Comparison of ENCODE assay signal across 1 cellular context in the genomic region with DNA sequence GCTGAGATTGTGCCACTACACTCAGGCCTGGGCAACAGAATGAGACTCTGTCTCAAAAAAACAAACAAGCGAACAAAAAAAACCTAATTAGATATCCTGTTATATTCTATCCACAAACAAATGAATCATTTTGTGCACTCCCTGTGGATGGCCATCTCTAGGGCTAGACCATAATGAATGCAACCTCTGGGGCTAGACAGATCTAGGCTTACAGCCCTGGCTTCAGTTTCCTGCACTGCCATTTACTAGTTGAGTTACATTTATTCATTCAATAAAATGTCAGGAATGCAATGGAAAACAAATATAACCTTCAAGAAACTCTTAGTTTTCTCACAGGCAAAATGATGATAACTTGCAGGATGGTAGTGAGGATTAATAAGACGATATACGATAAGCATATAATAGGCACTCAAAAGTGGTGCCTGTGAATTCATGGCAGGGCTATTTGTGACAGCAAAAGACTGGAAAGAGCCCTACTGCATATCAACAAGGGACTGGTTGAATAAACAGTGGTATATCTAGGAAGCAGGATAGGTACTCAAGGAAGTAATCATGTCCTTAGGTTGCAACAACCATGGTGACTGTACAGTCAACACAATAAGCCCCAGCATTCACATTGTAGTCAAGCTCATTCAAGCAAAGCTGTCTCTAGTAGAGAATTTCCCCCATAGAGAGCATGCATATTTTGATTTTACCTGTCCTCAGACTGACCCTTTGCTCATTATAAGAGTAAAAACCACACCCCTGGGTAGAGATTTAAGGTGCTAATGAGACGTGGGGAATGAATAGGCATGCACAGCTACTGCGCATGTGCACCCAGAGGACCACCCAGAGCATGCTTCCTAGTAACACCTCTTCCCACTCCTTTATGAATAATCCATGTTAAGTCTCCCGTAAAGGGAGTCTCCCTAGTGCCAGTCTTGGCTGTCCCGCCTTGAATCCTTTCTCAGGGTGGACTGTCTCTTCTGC.
TF ChIP-seq lines count a peak whose summit lies in the region.

No MANE protein-coding gene starts in this region.

TF ChIP-seq in HepG2, 621 proteins besides CTCF, POLR2A, EP300 and RAD21 (continued from another document):
- TF ChIP-seq ZNF235 (CRISPR knock-in tag; IDR thresholded peaks at IDR 0.05; ENCODE audit: borderline replicate concordance) (no peak), ZSCAN29 (CRISPR knock-in tag; conservative IDR thresholded peaks at IDR 0.05) (no peak)
- TF ChIP-seq, protein P1, sequence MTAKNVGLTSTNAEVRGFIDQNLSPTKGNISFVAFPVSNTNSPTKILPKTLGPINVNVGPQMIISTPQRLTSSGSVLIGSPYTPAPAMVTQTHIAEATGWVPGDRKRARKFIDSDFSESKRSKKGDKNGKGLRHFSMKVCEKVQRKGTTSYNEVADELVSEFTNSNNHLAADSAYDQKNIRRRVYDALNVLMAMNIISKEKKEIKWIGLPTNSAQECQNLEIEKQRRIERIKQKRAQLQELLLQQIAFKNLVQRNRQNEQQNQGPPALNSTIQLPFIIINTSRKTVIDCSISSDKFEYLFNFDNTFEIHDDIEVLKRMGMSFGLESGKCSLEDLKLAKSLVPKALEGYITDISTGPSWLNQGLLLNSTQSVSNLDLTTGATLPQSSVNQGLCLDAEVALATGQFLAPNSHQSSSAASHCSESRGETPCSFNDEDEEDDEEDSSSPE (CRISPR knock-in tag; IDR thresholded peaks at IDR 0.05) = no peak
- TF ChIP-seq, protein P2, sequence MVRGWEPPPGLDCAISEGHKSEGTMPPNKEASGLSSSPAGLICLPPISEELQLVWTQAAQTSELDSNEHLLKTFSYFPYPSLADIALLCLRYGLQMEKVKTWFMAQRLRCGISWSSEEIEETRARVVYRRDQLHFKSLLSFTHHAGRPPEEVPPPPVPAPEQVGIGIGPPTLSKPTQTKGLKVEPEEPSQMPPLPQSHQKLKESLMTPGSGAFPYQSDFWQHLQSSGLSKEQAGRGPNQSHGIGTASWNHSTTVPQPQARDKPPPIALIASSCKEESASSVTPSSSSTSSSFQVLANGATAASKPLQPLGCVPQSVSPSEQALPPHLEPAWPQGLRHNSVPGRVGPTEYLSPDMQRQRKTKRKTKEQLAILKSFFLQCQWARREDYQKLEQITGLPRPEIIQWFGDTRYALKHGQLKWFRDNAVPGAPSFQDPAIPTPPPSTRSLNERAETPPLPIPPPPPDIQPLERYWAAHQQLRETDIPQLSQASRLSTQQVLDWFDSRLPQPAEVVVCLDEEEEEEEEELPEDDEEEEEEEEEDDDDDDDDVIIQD (CRISPR knock-in tag; IDR thresholded peaks at IDR 0.05; ENCODE audit: low read depth) = no peak
